Comparison of ENCODE assay signal across 11 cellular contexts in genomic region chr2:172294983-172295382, GRCh38.
"Had no signal": no experiment of that assay in that cellular context is flagged by ENCODE, and none has a peak within 500 bp of the region (broad histone marks: within the 10 kb centered on the region; RNA-seq: fewer than 3 reads in every experiment).

No MANE protein-coding gene starts in this region.

- H3K36me3 ChIP-seq: HAP-1 had no signal

- H3K4me3 ChIP-seq: GM23248, GM23338, HAP-1 had no signal

- H3K9me3 ChIP-seq: HAP-1 had no signal

- FAIRE-seq: H1, H54 had no signal

- ATAC-seq: GM23338, HCT116 had no signal

- H3K27ac ChIP-seq: GM23248 had no signal

- DNase-seq: GM23248, GOT3, H7, H9, HCEC 1CT, HFFc6 had no signal
